8 cellular contexts compared by ENCODE assay signal in genomic region chr1:154220071-154220969, GRCh38. TPM values are rescaled to one million over a fixed set of nuclear protein-coding genes. Genes with fewer than 3 reads are reported as not detected.
DNase-seq lines count a peak whose midpoint lies in the region; ATAC-seq, FAIRE-seq and TF ChIP-seq lines count a peak whose summit lies in the region.

TSS of gene UBAP2L (plus strand) at chr1:154220955. CDS start at chr1:154225124, 4,169 bp downstream.

- H3K4me3 Mint-ChIP-seq in activated naive CD8-positive, alpha-beta T cell treated with anti-CD3 and anti-CD28 coated beads, Interleukin-2, amount 50 U/mL, for 24 hours: peak within 1 kb of the TSS; percentile 99

- H3K27ac Mint-ChIP-seq in activated naive CD8-positive, alpha-beta T cell treated with anti-CD3 and anti-CD28 coated beads, Interleukin-2, amount 50 U/mL, for 24 hours: peak within 1 kb of the TSS; percentile 99

- H3K27ac ChIP-seq in pancreas (peak within 1 kb of the TSS; percentile 89 to 99 (median 94)), tibial artery (peak within 1 kb of the TSS; percentile 96 to 98)

- peaks cover 4% of the 10 kb centered on the region for H3K27me3 Mint-ChIP-seq in activated naive CD8-positive, alpha-beta T cell treated with anti-CD3 and anti-CD28 coated beads, Interleukin-2, amount 50 U/mL, for 24 hours

- H3K4me1 ChIP-seq in pancreas (peaks cover 11 to 33% (median 33%) of the 10 kb centered on the region in 3 donors), tibial artery (peaks cover 0 to 66% (median 41%) of the 10 kb centered on the region in 4 donors)

- intact Hi-C loops in Right ventricle myocardium superior (cut with DNase I): no loop called here
- intact Hi-C loops in pancreas (cut with DNase I): no loop called here
- intact Hi-C loops in tibial artery (cut with DNase I; ENCODE audit: low total_unique reads): no loop called here

- H3K36me3 ChIP-seq in pancreas (peaks cover 0 to 10% (median 7%) of the 10 kb centered on the region in 3 donors), tibial artery (peaks cover 7 to 23% (median 22%) of the 10 kb centered on the region in 3 donors)

- TF ChIP-seq CTCF in GM12865 (IDR thresholded peaks at IDR 0.05; ENCODE audit: insufficient read depth, low read depth, low read length, missing control alignments): no peak
- no peak for TF ChIP-seq CTCF in pancreas (IDR thresholded peaks at IDR 0.05)
- peak in 1 of 2 experiments; percentile 12 for TF ChIP-seq CTCF in tibial artery (IDR thresholded peaks at IDR 0.05)

- H3K9me3 ChIP-seq in pancreas: no peaks in the 10 kb centered on the region
- H3K9me3 ChIP-seq in tibial artery: no peaks in the 10 kb centered on the region

- peak; percentile 93 for FAIRE-seq in pancreas (lab: Jason Lieb, UNC)

- peaks cover 78% of the 10 kb centered on the region for H3K4me1 Mint-ChIP-seq in activated naive CD8-positive, alpha-beta T cell treated with anti-CD3 and anti-CD28 coated beads, Interleukin-2, amount 50 U/mL, for 24 hours

- peaks cover 68% of the 10 kb centered on the region for H3K36me3 Mint-ChIP-seq in activated naive CD8-positive, alpha-beta T cell treated with anti-CD3 and anti-CD28 coated beads, Interleukin-2, amount 50 U/mL, for 24 hours (ENCODE audit: low read depth)

- H3K9me3 Mint-ChIP-seq in activated naive CD8-positive, alpha-beta T cell treated with anti-CD3 and anti-CD28 coated beads, Interleukin-2, amount 50 U/mL, for 24 hours: peaks cover 9% of the 10 kb centered on the region

- DNase-seq in GM12865 (ENCODE audit: low read depth) (peak; percentile 100), NCI-H1417 treated with DMSO at 0.1 percent for 48 hours (lab: John Stamatoyannopoulos, UW) (peak; percentile 92), SW480 (ENCODE audit: low spot score) (peak; percentile 98), Right ventricle myocardium superior (peak; percentile 100), pancreas (peak; percentile 98 to 100 (median 99)), tibial artery (peak; percentile 99 to 100)
- peak; percentile 99 for DNase-seq in activated naive CD8-positive, alpha-beta T cell treated with anti-CD3 and anti-CD28 coated beads, Interleukin-2, amount 50 U/mL, for 24 hours

- ATAC-seq in HG02763 (IDR thresholded peaks at IDR 0.05; ENCODE audit: unreplicated experiment) (peak; percentile 92), Right ventricle myocardium superior (ENCODE audit: poor library complexity) (peak; percentile 97), pancreas (peak; percentile 93 to 97 (median 94))
- peak; percentile 94 for ATAC-seq in activated naive CD8-positive, alpha-beta T cell treated with anti-CD3 and anti-CD28 coated beads, Interleukin-2, amount 50 U/mL, for 24 hours

- 0% methylated on average over 67 to 73 of the region's 73 CpGs for WGBS in pancreas, 2 donors

- no peaks in the 10 kb centered on the region for H3K27me3 ChIP-seq in pancreas
- no peaks in the 10 kb centered on the region for H3K27me3 ChIP-seq in tibial artery

- H3K4me3 ChIP-seq in GM12865 (ENCODE audit: low read depth, low read length) (peak within 1 kb of the TSS; percentile 86), pancreas (peak within 1 kb of the TSS; percentile 63 to 90 (median 72)), tibial artery (peak within 1 kb of the TSS; percentile 72 to 93)

RNA-seq across cellular contexts. Expression of gene UBAP2L, which starts in this region (rescaled TPM):
- 91.2 TPM for total RNA-seq in Right ventricle myocardium superior
- 10 to 100 TPM; 32.7 to 69.8 (median 46.9) TPM for total RNA-seq in pancreas
- polyA plus RNA-seq in pancreas: 10 to 100 TPM; 50.5 to 58.1 TPM

Comparison
In these comparisons a context has a peak if more than half of its experiments do, and no peak if none do; other contexts are left out.
1. Peak in every context shown above with its lines: DNase-seq, ATAC-seq, H3K4me3 ChIP-seq and H3K27ac ChIP-seq.